Comparison of ENCODE assay signal across 8 cellular contexts in genomic region chr7:140672382-140673062, GRCh38. TPM values are rescaled to one million over a fixed set of nuclear protein-coding genes. Genes with fewer than 3 reads are reported as not detected.
A peak's percentile ranks its signal among the peaks of the same experiment; 100 is the strongest.
DNase-seq lines count a peak whose midpoint lies in the region; ATAC-seq and TF ChIP-seq lines count a peak whose summit lies in the region.

ADCK2 (plus strand) TSS chr7:140672945; CDS start chr7:140673331, 386 bp downstream.

- H3K27me3 ChIP-seq in mammary epithelial cell (ENCODE audit: insufficient read depth, low read length) = no peaks in the 10 kb centered on the region
- H3K27me3 ChIP-seq in kidney epithelial cell (ENCODE audit: control insufficient read depth, insufficient read depth, low read length) = no peaks in the 10 kb centered on the region

- DNase-seq in Jurkat, Clone E6-1 (ENCODE audit: low read depth, low spot score) = peak; percentile 40
- DNase-seq in T-helper 22 cell (ENCODE audit: low read depth) (peak; percentile 42), mammary epithelial cell (peak; percentile 20), kidney epithelial cell (ENCODE audit: low read depth) (no peak), NCI-H2107 (lab: John Stamatoyannopoulos, UW) (no peak)
- DNase-seq in stimulated activated CD4-positive, alpha-beta T cell treated with anti-CD3 and anti-CD28 coated beads, Interleukin-15, amount 100 ng/mL, for 1 hour (ENCODE audit: low read depth in 1 of 2, low spot score in 1 of 2) = peak; percentile 33 to 60

- H3K4me3 ChIP-seq in Jurkat, Clone E6-1 (ENCODE audit: low read length) = peak within 1 kb of the TSS; percentile 69
- H3K4me3 ChIP-seq in mammary epithelial cell (replicated peaks in 1 of 3; ENCODE audit: insufficient read depth in 1 of 3, low read depth in 2 of 3, low read length in 3 of 3) (peak within 1 kb of the TSS; percentile 53 to 69 (median 64)), kidney epithelial cell (ENCODE audit: low read depth, low read length) (peak within 1 kb of the TSS; percentile 47)

- H3K9me3 ChIP-seq in ES-I3 (ENCODE audit: control insufficient read depth, insufficient read depth, low read length) = no peaks in the 10 kb centered on the region
- no peaks in the 10 kb centered on the region for H3K9me3 ChIP-seq in mammary epithelial cell (replicated peaks; ENCODE audit: insufficient read depth, low read length)

- WGBS in mammary epithelial cell (ENCODE audit: low coverage, missing lambda C conversion rate) = 0% methylated on average over 1 of the region's 41 CpGs

- H3K4me1 ChIP-seq in ES-I3 (ENCODE audit: insufficient read depth, low read length) (peaks cover 5% of the 10 kb centered on the region; the same call in 1 of the 2 replicates), mammary epithelial cell (ENCODE audit: insufficient read depth, low read length) (peaks cover 26% of the 10 kb centered on the region)

- in situ Hi-C loops in mammary epithelial cell (cut with MboI; ENCODE audit: low sequenced_read_pairs in 2 of 2) = loop anchor here in 1 of 2 donors (10.0 kb wide), 1 partner anchor 342 kb away; the partner anchor contains the start of gene MRPS33

- TF ChIP-seq CTCF in mammary epithelial cell (conservative IDR thresholded peaks at IDR 0.05 in 1 of 2, IDR thresholded peaks at IDR 0.05 in 1 of 2; ENCODE audit: extremely low read depth in 1 of 2, insufficient read depth in 1 of 2, low read depth in 1 of 2, low read length in 2 of 2) = no peak
- no peak for TF ChIP-seq CTCF in kidney epithelial cell (IDR thresholded peaks at IDR 0.05; ENCODE audit: insufficient read depth, low read length, poor library complexity, severe bottlenecking)

- BruUV-seq in mammary epithelial cell (replicated peaks; lab: Mats Ljungman, UMichigan) = no TSS peak

- dilution Hi-C loops in mammary epithelial cell (cut with HindIII; ENCODE audit: low sequenced_read_pairs) = no loop called here

- peak within 1 kb of the TSS; percentile 63 for H3K9ac ChIP-seq in ES-I3 (ENCODE audit: low read depth, low read length)
- H3K9ac ChIP-seq in mammary epithelial cell (ENCODE audit: insufficient read depth, low read length) = peak within 1 kb of the TSS; percentile 28

- intact Hi-C loops in mammary epithelial cell (cut with micrococcal nuclease) = loop anchor here (5.0 kb wide), 1 partner anchor 860 kb away; no protein-coding TSS in a partner anchor

- H3K36me3 ChIP-seq in ES-I3 (ENCODE audit: insufficient read depth, low read length) (no peaks in the 10 kb centered on the region), mammary epithelial cell (ENCODE audit: insufficient read depth, low read length) (no peaks in the 10 kb centered on the region), kidney epithelial cell (ENCODE audit: control insufficient read depth, insufficient read depth, low read length) (no peaks in the 10 kb centered on the region)

- H3K79me2 ChIP-seq in mammary epithelial cell (ENCODE audit: insufficient read depth, low read length) = no peaks in the 10 kb centered on the region

- no peak within 1 kb of the TSS for H3K27ac ChIP-seq in mammary epithelial cell (ENCODE audit: insufficient read depth, low read depth, low read length)

- H2AFZ ChIP-seq in mammary epithelial cell (ENCODE audit: low read depth, low read length) = peak within 1 kb of the TSS; percentile 96

- H3K4me2 ChIP-seq in mammary epithelial cell (ENCODE audit: insufficient read depth, low read depth, low read length) = peak within 1 kb of the TSS; percentile 99

- no peaks in the 10 kb centered on the region for H4K20me1 ChIP-seq in mammary epithelial cell (ENCODE audit: insufficient read depth, low read length)

- ATAC-seq in GM21529 (IDR thresholded peaks at IDR 0.05; ENCODE audit: unreplicated experiment) = peak; percentile 58

- CTCF ChIA-PET in mammary epithelial cell (lab: Charles Lee; ENCODE audit: low non-redundant PET) = no interaction called here

RNA-seq across cellular contexts. Expression of gene ADCK2, which starts in this region (rescaled TPM):
- 43.3 TPM for polyA plus RNA-seq in Jurkat, Clone E6-1 (2012; ENCODE audit: insufficient read depth, insufficient read length)
- total RNA-seq in mammary epithelial cell (10 to 100 TPM; 21.8 to 22.4 TPM), kidney epithelial cell (40.3 and 40.9 TPM in 2 replicates)
- polyA plus RNA-seq in mammary epithelial cell = 14.4 TPM
- polyA minus RNA-seq in mammary epithelial cell = 17.4 TPM

Comparison
In these comparisons a context has a peak if more than half of its experiments do, and no peak if none do; other contexts are left out.
1. DNase-seq: peak in Jurkat, Clone E6-1 (single experiment), T-helper 22 cell (single experiment), mammary epithelial cell (single experiment) and stimulated activated CD4-positive, alpha-beta T cell treated with anti-CD3 and anti-CD28 coated beads, Interleukin-15, amount 100 ng/mL, for 1 hour (2 of 2); none in kidney epithelial cell (single experiment) and NCI-H2107 (single experiment).
2. Peak in every context shown above with its lines, with median percentiles within 50 percentile points of each other: H3K4me3 ChIP-seq.